10 cellular contexts compared by ENCODE assay signal in genomic region chr1:111223126-111223443, GRCh38. TPM values are rescaled to one million over a fixed set of nuclear protein-coding genes. Genes with fewer than 3 reads are reported as not detected.
A peak's percentile ranks its signal among the peaks of the same experiment; 100 is the strongest.
DNase-seq lines count a peak whose midpoint lies in the region; ATAC-seq and TF ChIP-seq lines count a peak whose summit lies in the region.
"Had no signal": no experiment of that assay in that cellular context is flagged by ENCODE, and none has a peak within 500 bp of the region (broad histone marks: within the 10 kb centered on the region; RNA-seq: fewer than 3 reads in every experiment).

No MANE protein-coding gene starts in this region.

- intact Hi-C loops in dendritic cell treated with granulocyte-macrophage colony-stimulating factor and Interleukin-4, amounts not matched to agents 40 ng/mL and 50 ng/mL, for 4 days (cut with micrococcal nuclease), result loop anchor here (1.0 to 10.0 kb wide), 2 partner anchors 176 to 542 kb away; no protein-coding TSS in a partner anchor
- intact Hi-C loops in upper lobe of right lung (cut with DNase I), result no loop called here

- H3K27ac ChIP-seq in RWPE1 (no peak overlapping the region), upper lobe of right lung (no peak overlapping the region)

- no peak for DNase-seq in activated T-cell treated with anti-CD3 and anti-CD28 coated beads, Interleukin-2, amount 50 U/mL, for 24 hours
- no peak for DNase-seq in activated T-cell treated with anti-CD3 and anti-CD28 coated beads, Interleukin-2, amount 50 U/mL, for 48 hours
- DNase-seq in RWPE1 (ENCODE audit: low spot score) (no peak), upper lobe of right lung (no peak)
- no peak for DNase-seq in stimulated activated naive B cell treated with anti-CD40 and anti-IgM and Interleukin-4, amounts not matched to agents 10 μg/mL and 1 μg/mL and 100 μg/mL, for 72 hours

- H3K4me1 Mint-ChIP-seq in activated T-cell treated with anti-CD3 and anti-CD28 coated beads, Interleukin-2, amount 50 U/mL, for 24 hours (ENCODE audit: low read depth), result peaks cover 93% of the 10 kb centered on the region
- H3K4me1 Mint-ChIP-seq in dendritic cell treated with granulocyte-macrophage colony-stimulating factor and Interleukin-4, amounts not matched to agents 40 ng/mL and 50 ng/mL, for 4 days (ENCODE audit: low read depth), result peaks cover 67% of the 10 kb centered on the region
- peaks cover 67 to 88% of the 10 kb centered on the region in 2 donors for H3K4me1 Mint-ChIP-seq in stimulated activated naive B cell treated with anti-CD40 and anti-IgM and Interleukin-4, amounts not matched to agents 10 μg/mL and 1 μg/mL and 100 μg/mL, for 72 hours

- peaks cover 2% of the 10 kb centered on the region for H3K9me3 Mint-ChIP-seq in activated T-cell treated with anti-CD3 and anti-CD28 coated beads, Interleukin-2, amount 50 U/mL, for 24 hours
- no peaks in the 10 kb centered on the region for H3K9me3 Mint-ChIP-seq in dendritic cell treated with granulocyte-macrophage colony-stimulating factor and Interleukin-4, amounts not matched to agents 40 ng/mL and 50 ng/mL, for 4 days
- H3K9me3 Mint-ChIP-seq in stimulated activated naive B cell treated with anti-CD40 and anti-IgM and Interleukin-4, amounts not matched to agents 10 μg/mL and 1 μg/mL and 100 μg/mL, for 72 hours, result no peaks in the 10 kb centered on the region
- H3K9me3 Mint-ChIP-seq: WTC11 had no signal

- H3K27me3 ChIP-seq in upper lobe of right lung, result no peaks in the 10 kb centered on the region

- peak overlapping the region; percentile 32 for H3K4me3 Mint-ChIP-seq in activated T-cell treated with anti-CD3 and anti-CD28 coated beads, Interleukin-2, amount 50 U/mL, for 24 hours
- H3K4me3 Mint-ChIP-seq in dendritic cell treated with granulocyte-macrophage colony-stimulating factor and Interleukin-4, amounts not matched to agents 40 ng/mL and 50 ng/mL, for 4 days, result no peak overlapping the region
- H3K4me3 Mint-ChIP-seq in stimulated activated naive B cell treated with anti-CD40 and anti-IgM and Interleukin-4, amounts not matched to agents 10 μg/mL and 1 μg/mL and 100 μg/mL, for 72 hours, result peak overlapping the region in 1 of 2 donors; percentile 83
- H3K4me3 Mint-ChIP-seq: WTC11 had no signal

- TF ChIP-seq CTCF in RWPE1 (conservative IDR thresholded peaks at IDR 0.05; ENCODE audit: low read depth), result peak; percentile 49
- TF ChIP-seq CTCF in upper lobe of right lung (IDR thresholded peaks at IDR 0.05), result no peak

- no peaks in the 10 kb centered on the region for H3K9me3 ChIP-seq in upper lobe of right lung

- no peaks in the 10 kb centered on the region for H3K36me3 ChIP-seq in upper lobe of right lung

- no peak overlapping the region for H3K4me3 ChIP-seq in upper lobe of right lung

- H3K27me3 Mint-ChIP-seq in activated T-cell treated with anti-CD3 and anti-CD28 coated beads, Interleukin-2, amount 50 U/mL, for 24 hours, result no peaks in the 10 kb centered on the region
- peaks cover 2% of the 10 kb centered on the region for H3K27me3 Mint-ChIP-seq in dendritic cell treated with granulocyte-macrophage colony-stimulating factor and Interleukin-4, amounts not matched to agents 40 ng/mL and 50 ng/mL, for 4 days
- H3K27me3 Mint-ChIP-seq in stimulated activated naive B cell treated with anti-CD40 and anti-IgM and Interleukin-4, amounts not matched to agents 10 μg/mL and 1 μg/mL and 100 μg/mL, for 72 hours, result no peaks in the 10 kb centered on the region

- CTCF ChIA-PET in RWPE1 (lab: Yijun Ruan, JAX), result interaction anchor here (0.6 to 1.8 kb wide), 18 partner anchors 9 to 660 kb away, joined by 3 to 23 read pairs (median 3); no protein-coding TSS in a partner anchor

- POLR2A ChIA-PET in RWPE1 (lab: Yijun Ruan, JAX; ENCODE audit: low non-redundant PET), result interaction anchor here (0.6 kb wide), 1 partner anchor 10 kb away, joined by 5 read pairs; no protein-coding TSS in a partner anchor

- H3K27ac Mint-ChIP-seq in activated T-cell treated with anti-CD3 and anti-CD28 coated beads, Interleukin-2, amount 50 U/mL, for 24 hours, result peak overlapping the region; percentile 92
- H3K27ac Mint-ChIP-seq in dendritic cell treated with granulocyte-macrophage colony-stimulating factor and Interleukin-4, amounts not matched to agents 40 ng/mL and 50 ng/mL, for 4 days, result peak overlapping the region; percentile 51
- peak overlapping the region; percentile 66 for H3K27ac Mint-ChIP-seq in stimulated activated naive B cell treated with anti-CD40 and anti-IgM and Interleukin-4, amounts not matched to agents 10 μg/mL and 1 μg/mL and 100 μg/mL, for 72 hours
- H3K27ac Mint-ChIP-seq: WTC11 had no signal

- ATAC-seq in stimulated activated naive B cell treated with anti-CD40 and anti-IgM and Interleukin-4, amounts not matched to agents 10 μg/mL and 1 μg/mL and 100 μg/mL, for 72 hours (replicated peaks), result no peak
- ATAC-seq in HG03025 (IDR thresholded peaks at IDR 0.05; ENCODE audit: low FRiP score, unreplicated experiment) (no peak), HG03175 (IDR thresholded peaks at IDR 0.05; ENCODE audit: unreplicated experiment) (no peak), upper lobe of right lung (no peak)

- H3K4me1 ChIP-seq in upper lobe of right lung, result peaks cover 51% of the 10 kb centered on the region

- H3K36me3 Mint-ChIP-seq in activated T-cell treated with anti-CD3 and anti-CD28 coated beads, Interleukin-2, amount 50 U/mL, for 24 hours (ENCODE audit: low read depth), result no peaks in the 10 kb centered on the region
- no peaks in the 10 kb centered on the region for H3K36me3 Mint-ChIP-seq in dendritic cell treated with granulocyte-macrophage colony-stimulating factor and Interleukin-4, amounts not matched to agents 40 ng/mL and 50 ng/mL, for 4 days (ENCODE audit: low read depth)
- H3K36me3 Mint-ChIP-seq in stimulated activated naive B cell treated with anti-CD40 and anti-IgM and Interleukin-4, amounts not matched to agents 10 μg/mL and 1 μg/mL and 100 μg/mL, for 72 hours, result peaks cover 0 to 8% of the 10 kb centered on the region in 2 donors
- H3K36me3 Mint-ChIP-seq: WTC11 had no signal

RNA-seq across cellular contexts. Expression of gene CHI3L2, which starts 4.4 kb away (rescaled TPM):
- total RNA-seq in upper lobe of right lung, result 50.3 TPM
- total RNA-seq: endothelial cell of umbilical vein had no signal

RNA-seq across cellular contexts. Expression of gene DENND2D, which starts 22.6 kb away (rescaled TPM):
- 78.2 TPM for total RNA-seq in upper lobe of right lung
